Comparison of ENCODE assay signal across 8 cellular contexts in genomic region chr10:31759816-31760626, GRCh38.
DNase-seq lines count a peak whose midpoint lies in the region; ATAC-seq and TF ChIP-seq lines count a peak whose summit lies in the region.

No MANE protein-coding gene starts in this region.

- ATAC-seq in HG02571 (IDR thresholded peaks at IDR 0.05; ENCODE audit: unreplicated experiment) = peak; percentile 93

- H3K36me3 Mint-ChIP-seq in activated naive CD4-positive, alpha-beta T cell treated with anti-CD3 and anti-CD28 coated beads, Interleukin-2, amount 50 U/mL, for 24 hours = peaks cover 1% of the 10 kb centered on the region

- H3K4me1 ChIP-seq in neutrophil (ENCODE audit: control insufficient read depth in 1 of 2, insufficient read depth in 1 of 2, low read depth in 1 of 2, low read length in 1 of 2) = peaks cover 12 to 19% of the 10 kb centered on the region in 2 experiments

- peak overlapping the region; percentile 93 for H3K27ac Mint-ChIP-seq in activated naive CD4-positive, alpha-beta T cell treated with anti-CD3 and anti-CD28 coated beads, Interleukin-2, amount 50 U/mL, for 24 hours

- TF ChIP-seq CTCF in GM06990 (IDR thresholded peaks at IDR 0.05; ENCODE audit: insufficient read depth, low read length, poor library complexity, severe bottlenecking) (no peak), neutrophil (IDR thresholded peaks at IDR 0.05) (no peak)

- no peaks in the 10 kb centered on the region for H3K36me3 ChIP-seq in GM06990 (ENCODE audit: control insufficient read depth, insufficient read depth, low read length)
- H3K36me3 ChIP-seq in SK-N-MC (ENCODE audit: insufficient read depth, low read length) = no peaks in the 10 kb centered on the region
- H3K36me3 ChIP-seq in neutrophil = no peaks in the 10 kb centered on the region

- no peaks in the 10 kb centered on the region for H3K9me3 Mint-ChIP-seq in activated naive CD4-positive, alpha-beta T cell treated with anti-CD3 and anti-CD28 coated beads, Interleukin-2, amount 50 U/mL, for 24 hours

- H3K9me3 ChIP-seq in SK-N-MC (ENCODE audit: low read depth, low read length) (no peaks in the 10 kb centered on the region), neutrophil (no peaks in the 10 kb centered on the region)

- H3K9ac ChIP-seq in SK-N-MC (ENCODE audit: insufficient read length) = peak overlapping the region; percentile 72

- H3K4me3 ChIP-seq in GM06990 (replicated peaks; ENCODE audit: low read depth, low read length) (peak overlapping the region; percentile 95), SK-N-MC (peak overlapping the region; percentile 83), neutrophil (ENCODE audit: low read depth in 1 of 2, low read length in 1 of 2) (peak overlapping the region; percentile 78 to 91)

- peaks cover 16% of the 10 kb centered on the region for H3K4me1 Mint-ChIP-seq in activated naive CD4-positive, alpha-beta T cell treated with anti-CD3 and anti-CD28 coated beads, Interleukin-2, amount 50 U/mL, for 24 hours

- peak; percentile 96 for DNase-seq in GM06990 (ENCODE audit: extremely low read depth, insufficient read length)
- peak; percentile 99 for DNase-seq in NCI-H1048 (lab: John Stamatoyannopoulos, UW)
- DNase-seq in SK-N-MC (ENCODE audit: low read depth, low spot score) = peak; percentile 69
- DNase-seq in germinal center (ENCODE audit: low spot score) = peak; percentile 99
- DNase-seq in substantia nigra (lab: John Stamatoyannopoulos, UW) = peak; percentile 71 to 99 (median 95)

- H3K4me3 Mint-ChIP-seq in activated naive CD4-positive, alpha-beta T cell treated with anti-CD3 and anti-CD28 coated beads, Interleukin-2, amount 50 U/mL, for 24 hours = peak overlapping the region; percentile 83

- H3K27ac ChIP-seq in SK-N-MC (peak overlapping the region; percentile 36; the same call in 1 of the 2 replicates), neutrophil (peak overlapping the region; percentile 76), substantia nigra (ENCODE audit: low read depth, low read length, poor library complexity, severe bottlenecking) (peak overlapping the region; percentile 94)

- no peaks in the 10 kb centered on the region for H3K27me3 Mint-ChIP-seq in activated naive CD4-positive, alpha-beta T cell treated with anti-CD3 and anti-CD28 coated beads, Interleukin-2, amount 50 U/mL, for 24 hours

- H3K27me3 ChIP-seq in GM06990 (replicated peaks; ENCODE audit: control insufficient read depth, insufficient read depth, low read length) (no peaks in the 10 kb centered on the region), neutrophil (peaks cover 9% of the 10 kb centered on the region)

Comparison
In these comparisons a context has a peak if more than half of its experiments do, and no peak if none do; other contexts are left out.
1. Peak in every context shown above with its lines: DNase-seq, ATAC-seq, H3K4me3 ChIP-seq and H3K27ac ChIP-seq.
2. H3K27ac ChIP-seq: peak in every context shown above with its lines; median percentile 94 in substantia nigra; 76 in neutrophil; 36 in SK-N-MC.